ENCODE assay signal across 1 cellular context in genomic region chr5:53031695-53032096, GRCh38.
TF ChIP-seq lines count a peak whose summit lies in the region.

No MANE protein-coding gene starts in this region.

TF ChIP-seq in SK-N-SH, 30 proteins besides CTCF, POLR2A, EP300 and RAD21 (continued from another document):
- TF ChIP-seq USF2 (IDR thresholded peaks at IDR 0.05; ENCODE audit: borderline replicate concordance, low read depth, low read length): no peak
- TF ChIP-seq RCOR1 (IDR thresholded peaks at IDR 0.05; ENCODE audit: low read length): no peak
- TF ChIP-seq PBX3 (IDR thresholded peaks at IDR 0.05): peak; percentile 96
- TF ChIP-seq SMC3 (IDR thresholded peaks at IDR 0.05; ENCODE audit: low read depth, low read length): 0 out of 2 replicates have a peak, but pooled peaks have one; percentile 2
- no peak for TF ChIP-seq USF1 (IDR thresholded peaks at IDR 0.05; ENCODE audit: borderline replicate concordance, low read depth)
- peak; percentile 77 for TF ChIP-seq FOSL2 (IDR thresholded peaks at IDR 0.05; ENCODE audit: borderline replicate concordance, low read depth)
- no peak for TF ChIP-seq GATA2 (CRISPR knock-in tag; IDR thresholded peaks at IDR 0.05)
- TF ChIP-seq RFX5 (IDR thresholded peaks at IDR 0.05; ENCODE audit: low read length): no peak
- TF ChIP-seq YY1 (IDR thresholded peaks at IDR 0.05; ENCODE audit: low read depth): no peak
- TF ChIP-seq SIN3A (IDR thresholded peaks at IDR 0.05; ENCODE audit: borderline replicate concordance, low read depth, low read length): 0 out of 2 replicates have a peak, but pooled peaks have one; percentile 32
- TF ChIP-seq FOXJ3 (CRISPR knock-in tag; IDR thresholded peaks at IDR 0.05): no peak
- TF ChIP-seq FOXM1 (IDR thresholded peaks at IDR 0.05; ENCODE audit: low read depth): peak; percentile 93
- peak; percentile 87 for TF ChIP-seq NFIC (IDR thresholded peaks at IDR 0.05; ENCODE audit: borderline replicate concordance)
- TF ChIP-seq NRF1 (IDR thresholded peaks at IDR 0.05; ENCODE audit: low read depth, low read length): no peak
- TF ChIP-seq CHD2 (IDR thresholded peaks at IDR 0.05; ENCODE audit: low read length, partially characterized antibody): no peak
- TF ChIP-seq ELF1 (IDR thresholded peaks at IDR 0.05): peak; percentile 46; the same call in 1 of the 2 replicates
- TF ChIP-seq MAX (IDR thresholded peaks at IDR 0.05; ENCODE audit: low read depth): peak; percentile 74; the same call in 1 of the 2 replicates
- peak; percentile 91 for TF ChIP-seq TEAD4 (IDR thresholded peaks at IDR 0.05; ENCODE audit: borderline replicate concordance, insufficient read depth)
- 0 out of 2 replicates have a peak, but pooled peaks have one; percentile 22 for TF ChIP-seq TAF1 (IDR thresholded peaks at IDR 0.05; ENCODE audit: borderline replicate concordance, low read depth, low read length)
- peak; percentile 79; the same call in 1 of the 2 replicates for TF ChIP-seq ZBTB33 (IDR thresholded peaks at IDR 0.05; ENCODE audit: borderline replicate concordance, low read depth)
- no peak for TF ChIP-seq MXI1 (IDR thresholded peaks at IDR 0.05; ENCODE audit: low read depth, low read length)
TF ChIP-seq in SK-N-SH: peak in this region for 16.
